In genomic region chr16:15005357-15006132, GRCh38 we compare ENCODE assay signal across 8 cellular contexts. TPM values are rescaled to one million over a fixed set of nuclear protein-coding genes. Genes with fewer than 3 reads are reported as not detected.
DNase-seq lines count a peak whose midpoint lies in the region; ATAC-seq and TF ChIP-seq lines count a peak whose summit lies in the region.
"Not testable (repeated sequence)": the region's sequence is repeated elsewhere in the genome, so short reads cannot be mapped to it uniquely, and the experiment has no call there.

No MANE protein-coding gene starts in this region.

- H3K4me1 Mint-ChIP-seq in CD4-positive, CD25-positive, alpha-beta regulatory T cell = peaks cover 2 to 10% (median 5%) of the 10 kb centered on the region in 4 donors
- H3K4me1 Mint-ChIP-seq in memory B cell = not testable (repeated sequence)

- peaks cover 37% of the 10 kb centered on the region for H3K36me3 Mint-ChIP-seq in CD4-positive, CD25-positive, alpha-beta regulatory T cell
- H3K36me3 Mint-ChIP-seq in memory B cell = not testable (repeated sequence)

- peaks cover 30% of the 10 kb centered on the region for H3K36me3 ChIP-seq in CD4-positive, CD25-positive, alpha-beta regulatory T cell (ENCODE audit: control insufficient read depth, insufficient read depth, low read length)
- H3K36me3 ChIP-seq in adipocyte (ENCODE audit: control insufficient read depth, insufficient read depth, low read length, severe bottlenecking) (peaks cover 38% of the 10 kb centered on the region), esophagus muscularis mucosa (peaks cover 6 to 79% (median 39%) of the 10 kb centered on the region in 4 donors)
- not testable (repeated sequence) for H3K36me3 ChIP-seq in gastrocnemius medialis, vagina

- H3K4me3 ChIP-seq in CD4-positive, CD25-positive, alpha-beta regulatory T cell (ENCODE audit: low read depth, low read length); adipocyte (ENCODE audit: low read length); esophagus muscularis mucosa; right cardiac atrium (ENCODE audit: low read length); gastrocnemius medialis; vagina: not testable (repeated sequence)

- not testable (repeated sequence) for H3K27me3 ChIP-seq in CD4-positive, CD25-positive, alpha-beta regulatory T cell (ENCODE audit: control insufficient read depth, insufficient read depth, low read length); adipocyte (replicated peaks; ENCODE audit: control insufficient read depth, insufficient read depth, low read length); esophagus muscularis mucosa; right cardiac atrium (ENCODE audit: control insufficient read depth, insufficient read depth); gastrocnemius medialis; vagina

- not testable (repeated sequence) for H3K4me3 Mint-ChIP-seq in CD4-positive, CD25-positive, alpha-beta regulatory T cell; memory B cell

- ATAC-seq in CD4-positive, CD25-positive, alpha-beta regulatory T cell (ENCODE audit: low read depth in 2 of 2); memory B cell (ENCODE audit: low read depth): not testable (repeated sequence)
- ATAC-seq in Right ventricle myocardium superior (ENCODE audit: poor library complexity) (peak; percentile 73), right cardiac atrium (peak; percentile 65 to 85), gastrocnemius medialis (peak; percentile 32 to 57)

- intact Hi-C loops in esophagus muscularis mucosa (cut with DNase I); Right ventricle myocardium superior (cut with DNase I); right cardiac atrium (cut with DNase I); gastrocnemius medialis (cut with DNase I; ENCODE audit: low total_unique reads); vagina (cut with DNase I): not testable (repeated sequence)

- not testable (repeated sequence) for TF ChIP-seq POLR2A in esophagus muscularis mucosa (IDR thresholded peaks at IDR 0.05; ENCODE audit: low read depth); gastrocnemius medialis (IDR thresholded peaks at IDR 0.05); vagina (IDR thresholded peaks at IDR 0.05)

- H3K4me1 ChIP-seq in CD4-positive, CD25-positive, alpha-beta regulatory T cell (ENCODE audit: control insufficient read depth, insufficient read depth, low read length, poor library complexity, severe bottlenecking); right cardiac atrium (ENCODE audit: control insufficient read depth, insufficient read depth, low read length); gastrocnemius medialis; vagina: not testable (repeated sequence)
- peaks cover 23% of the 10 kb centered on the region for H3K4me1 ChIP-seq in adipocyte (ENCODE audit: control insufficient read depth, insufficient read depth, low read length)
- H3K4me1 ChIP-seq in esophagus muscularis mucosa = peaks cover 0 to 11% (median 4%) of the 10 kb centered on the region in 4 donors

- H3K9me3 ChIP-seq in CD4-positive, CD25-positive, alpha-beta regulatory T cell (ENCODE audit: control insufficient read depth in 2 of 2, low read length in 2 of 2); adipocyte (ENCODE audit: control insufficient read depth, low read length); esophagus muscularis mucosa; right cardiac atrium (ENCODE audit: control insufficient read depth, low read length); gastrocnemius medialis; vagina: not testable (repeated sequence)

- H3K27me3 Mint-ChIP-seq in CD4-positive, CD25-positive, alpha-beta regulatory T cell; memory B cell: not testable (repeated sequence)

- H3K27ac Mint-ChIP-seq in CD4-positive, CD25-positive, alpha-beta regulatory T cell = peak overlapping the region in 2 of 3 donors; percentile 1 to 36
- H3K27ac Mint-ChIP-seq in memory B cell = peak overlapping the region; percentile 69

- not testable (repeated sequence) for DNase-seq in CD4-positive, CD25-positive, alpha-beta regulatory T cell; esophagus muscularis mucosa (ENCODE audit: extremely low spot score); Right ventricle myocardium superior; memory B cell (ENCODE audit: low spot score in 2 of 2); gastrocnemius medialis; vagina (ENCODE audit: extremely low spot score in 2 of 2)
- DNase-seq in adipocyte (ENCODE audit: low read depth) = peak; percentile 44
- peak in 1 of 3 donors; percentile 63 for DNase-seq in right cardiac atrium

- not testable (repeated sequence) for H3K9ac ChIP-seq in adipocyte (ENCODE audit: low read length)

- in situ Hi-C loops in gastrocnemius medialis (cut with MboI; ENCODE audit: low sequenced_read_pairs in 4 of 4) = not testable (repeated sequence)

- WGBS in esophagus muscularis mucosa = 80% methylated on average over 5 of the region's 5 CpGs
- 74% methylated on average over 5 of the region's 5 CpGs for WGBS in right cardiac atrium

- TF ChIP-seq CTCF in esophagus muscularis mucosa (IDR thresholded peaks at IDR 0.05); gastrocnemius medialis (IDR thresholded peaks at IDR 0.05 in 4 of 5, conservative IDR thresholded peaks at IDR 0.05 in 1 of 5); vagina (IDR thresholded peaks at IDR 0.05): not testable (repeated sequence)

- not testable (repeated sequence) for H3K27ac ChIP-seq in CD4-positive, CD25-positive, alpha-beta regulatory T cell (ENCODE audit: insufficient read depth, low read length, poor library complexity, severe bottlenecking); right cardiac atrium (ENCODE audit: low read length); gastrocnemius medialis
- H3K27ac ChIP-seq in esophagus muscularis mucosa (replicated peaks in 1 of 4) (peak overlapping the region in 3 of 4 donors; percentile 1 to 44 (median 24)), vagina (peak overlapping the region; percentile 42)

- not testable (repeated sequence) for H3K9me3 Mint-ChIP-seq in CD4-positive, CD25-positive, alpha-beta regulatory T cell; memory B cell

- not testable (repeated sequence) for TF ChIP-seq EP300 in esophagus muscularis mucosa (IDR thresholded peaks at IDR 0.05)

RNA-seq across cellular contexts. Expression of gene PDXDC1, which starts 30.7 kb away (rescaled TPM):
- total RNA-seq in CD4-positive, CD25-positive, alpha-beta regulatory T cell = 91.2 TPM
- polyA plus RNA-seq in CD4-positive, CD25-positive, alpha-beta regulatory T cell = 10 to 100 TPM; 27.4 to 31.7 (median 28.8) TPM
- total RNA-seq in esophagus muscularis mucosa (10 to 100 TPM; 74.3 to 91.3 (median 85.9) TPM), Right ventricle myocardium superior (72.6 TPM), right cardiac atrium (100 to 1,000 TPM in 1 of 4 donors, 10 to 100 TPM in 3; 87.1 to 106 (median 88.5) TPM), gastrocnemius medialis (10 to 100 TPM; 34.3 to 69.0 (median 45.2) TPM), vagina (59.2 TPM)
- 31.5 TPM for polyA plus RNA-seq in right cardiac atrium

RNA-seq across cellular contexts. Expression of gene NTAN1, which starts 50.3 kb away (rescaled TPM):
- total RNA-seq in CD4-positive, CD25-positive, alpha-beta regulatory T cell = 46.8 TPM
- polyA plus RNA-seq in CD4-positive, CD25-positive, alpha-beta regulatory T cell = 100 to 1,000 TPM in 2 of 4 donors, 10 to 100 TPM in 2; 75.4 to 115 (median 96.7) TPM
- total RNA-seq in esophagus muscularis mucosa (10 to 100 TPM; 61.1 to 74.8 (median 63.5) TPM), Right ventricle myocardium superior (23.3 TPM), right cardiac atrium (10 to 100 TPM; 21.4 to 27.9 (median 23.6) TPM), gastrocnemius medialis (10 to 100 TPM; 33.4 to 40.3 (median 35.8) TPM), vagina (70.0 TPM)
- polyA plus RNA-seq in right cardiac atrium = 37.2 TPM
